ENCODE assay signal across 25 cellular contexts in the genomic region with DNA sequence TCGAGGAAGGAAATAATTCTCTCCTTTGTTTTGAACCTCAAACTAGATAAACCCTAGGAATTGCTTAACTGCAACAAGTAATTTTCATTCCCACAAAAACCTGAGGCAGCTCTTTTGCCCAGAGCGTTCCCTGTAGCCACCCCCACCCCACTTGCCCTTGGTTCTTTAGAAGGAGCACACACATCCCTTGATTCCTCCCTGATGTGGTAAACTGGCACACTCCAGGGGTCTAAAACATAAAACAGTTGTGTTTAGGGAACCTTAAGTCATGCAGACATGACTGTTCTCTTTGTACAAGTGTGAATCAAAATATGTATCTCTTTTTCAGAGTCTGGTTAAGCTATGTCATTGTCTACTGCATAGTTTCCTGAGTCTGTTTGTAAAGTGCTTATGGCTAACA. TPM values are rescaled to one million over a fixed set of nuclear protein-coding genes. Genes with fewer than 3 reads are reported as not detected.
A peak's percentile ranks its signal among the peaks of the same experiment; 100 is the strongest.
DNase-seq lines count a peak whose midpoint lies in the region; ATAC-seq, FAIRE-seq and TF ChIP-seq lines count a peak whose summit lies in the region.
"Had no signal": no experiment of that assay in that cellular context is flagged by ENCODE, and none has a peak within 500 bp of the region (broad histone marks: within the 10 kb centered on the region; RNA-seq: fewer than 3 reads in every experiment).

No MANE protein-coding gene starts in this region.

- H3K4me3 Mint-ChIP-seq in nephron progenitor cell, result no peak overlapping the region
- H3K4me3 Mint-ChIP-seq: activated B cell treated with CpG ODN at 0.5 μM for 24 hours, H9, neural progenitor cell had no signal

- H4K20me1 ChIP-seq in SK-N-SH (ENCODE audit: insufficient read depth), result peaks cover 49% of the 10 kb centered on the region

- H3K9ac ChIP-seq in SK-N-SH, result no peak overlapping the region
- H3K9ac ChIP-seq: neural progenitor cell had no signal

- no peaks in the 10 kb centered on the region for H3K27me3 ChIP-seq in SK-N-SH (ENCODE audit: insufficient read depth)
- H3K27me3 ChIP-seq in breast epithelium, result no peaks in the 10 kb centered on the region
- no peaks in the 10 kb centered on the region for H3K27me3 ChIP-seq in suprapubic skin
- H3K27me3 ChIP-seq: gastrocnemius medialis, neural progenitor cell, SJSA1, transverse colon had no signal

- H3F3A ChIP-seq in SK-N-SH (replicated peaks; ENCODE audit: insufficient read depth), result peaks cover 52% of the 10 kb centered on the region

- WGBS in SK-N-SH (ENCODE audit: low lambda C conversion rate), result 81% methylated on average over 2 of the region's 2 CpGs
- 54% methylated on average over 2 of the region's 2 CpGs for WGBS in suprapubic skin

- no peak for ATAC-seq in SK-N-SH treated with all-trans-retinoic acid at 6 μM for 48 hours
- ATAC-seq: activated naive CD4-positive, alpha-beta T cell treated with anti-CD3 and anti-CD28 coated beads, Interleukin-2, amount 50 U/mL, for 72 hours; gastrocnemius medialis had no signal

- no peak for DNase-seq in SK-N-SH
- DNase-seq in GM12891 (ENCODE audit: insufficient read length, low spot score), result no peak
- peak in 1 of 2 donors; percentile 19 for DNase-seq in breast epithelium (ENCODE audit: low spot score in 2 of 2)
- no peak for DNase-seq in nephron progenitor cell
- DNase-seq in activated naive CD4-positive, alpha-beta T cell treated with anti-CD3 and anti-CD28 coated beads, Interleukin-2, amount 50 U/mL, for 16 hours, result no peak
- no peak for DNase-seq in iPS-NIHi7 (ENCODE audit: extremely low spot score)
- DNase-seq in suprapubic skin (ENCODE audit: low spot score in 2 of 2), result no peak
- DNase-seq: activated B cell treated with CpG ODN at 0.5 μM for 24 hours; dermis blood vessel endothelial cell; gastrocnemius medialis; H9; kidney glomerular epithelial cell; NCI-H187 treated with DMSO at 0.1 percent for 48 hours; NCI-H226; NCI-H82; PC-9; stimulated activated naive CD4-positive, alpha-beta T cell; transverse colon had no signal

- H3K4me2 ChIP-seq in SK-N-SH, result no peak overlapping the region
- H3K4me2 ChIP-seq: neural progenitor cell, PC-9 had no signal

- TF ChIP-seq EP300 in SK-N-SH (IDR thresholded peaks at IDR 0.05; ENCODE audit: borderline replicate concordance in 1 of 2, low read depth in 1 of 2, low read length in 1 of 2), result no peak
- no peak for TF ChIP-seq EP300 in suprapubic skin (IDR thresholded peaks at IDR 0.05)

- H3K27ac ChIP-seq in SK-N-SH (ENCODE audit: low read depth in 2 of 2, low read length in 1 of 2) (peak overlapping the region; percentile 6 to 40; a peak in 1 of 4 replicates), breast epithelium (peak overlapping the region; percentile 61 to 74), suprapubic skin (no peak overlapping the region)
- H3K27ac ChIP-seq: 22Rv1, neural progenitor cell, PC-9, SJSA1 had no signal

- TF ChIP-seq POLR2A in GM12891 (IDR thresholded peaks at IDR 0.05; ENCODE audit: low read depth, low read length) (peak; percentile 49), breast epithelium (IDR thresholded peaks at IDR 0.05) (no peak), suprapubic skin (IDR thresholded peaks at IDR 0.05) (no peak)

- peaks cover 0 to 9% of the 10 kb centered on the region in 2 experiments; a peak in 2 of 4 replicates for H3K4me1 ChIP-seq in SK-N-SH (ENCODE audit: control insufficient read depth in 1 of 2, insufficient read depth in 2 of 2, low read depth in 1 of 2, low read length in 1 of 2)
- no peaks in the 10 kb centered on the region for H3K4me1 ChIP-seq in breast epithelium
- H3K4me1 ChIP-seq in suprapubic skin, result peaks cover 17% of the 10 kb centered on the region
- H3K4me1 ChIP-seq: neural progenitor cell had no signal

- H3K79me2 ChIP-seq in SK-N-SH (ENCODE audit: insufficient read depth), result peaks cover 81% of the 10 kb centered on the region

- no peak for TF ChIP-seq RAD21 in SK-N-SH (IDR thresholded peaks at IDR 0.05; ENCODE audit: low read length)

- H3K27me3 Mint-ChIP-seq in nephron progenitor cell (ENCODE audit: low read depth, poor library complexity), result no peaks in the 10 kb centered on the region
- H3K27me3 Mint-ChIP-seq: activated B cell treated with CpG ODN at 0.5 μM for 24 hours, progenitor cell of endocrine pancreas had no signal

- H3K36me3 Mint-ChIP-seq in nephron progenitor cell (ENCODE audit: low read depth), result peaks cover 71% of the 10 kb centered on the region

- FAIRE-seq in GM12891 (lab: Jason Lieb, UNC), result no peak
- FAIRE-seq: bronchial epithelial cell had no signal

- H3K9me3 Mint-ChIP-seq in nephron progenitor cell, result no peaks in the 10 kb centered on the region
- H3K9me3 Mint-ChIP-seq: activated B cell treated with CpG ODN at 0.5 μM for 24 hours; activated naive CD4-positive, alpha-beta T cell treated with anti-CD3 and anti-CD28 coated beads, Interleukin-2, amount 50 U/mL, for 72 hours; H9; neural progenitor cell had no signal

- H3K9me2 ChIP-seq in SK-N-SH, result no peaks in the 10 kb centered on the region

- no peak overlapping the region for H2AFZ ChIP-seq in SK-N-SH (ENCODE audit: low read depth)
- H2AFZ ChIP-seq: neural progenitor cell, PC-9 had no signal

- H3K4me3 ChIP-seq in SK-N-SH (ENCODE audit: low read depth in 2 of 2, low read length in 1 of 2) (no peak overlapping the region), breast epithelium (no peak overlapping the region), suprapubic skin (no peak overlapping the region)
- H3K4me3 ChIP-seq: gastrocnemius medialis, neural progenitor cell, PC-9, SJSA1, transverse colon had no signal

- no peaks in the 10 kb centered on the region for H3K4me1 Mint-ChIP-seq in nephron progenitor cell
- H3K4me1 Mint-ChIP-seq: H9, neural progenitor cell had no signal

- H3K27ac Mint-ChIP-seq in nephron progenitor cell, result peak overlapping the region; percentile 42
- H3K27ac Mint-ChIP-seq: activated naive CD4-positive, alpha-beta T cell treated with anti-CD3 and anti-CD28 coated beads, Interleukin-2, amount 50 U/mL, for 72 hours; neural progenitor cell; progenitor cell of endocrine pancreas had no signal

- no peak for TF ChIP-seq CTCF in SK-N-SH (IDR thresholded peaks at IDR 0.05)
- no peak for TF ChIP-seq CTCF in breast epithelium (IDR thresholded peaks at IDR 0.05)
- TF ChIP-seq CTCF in nephron progenitor cell (IDR thresholded peaks at IDR 0.05), result no peak
- TF ChIP-seq CTCF in suprapubic skin (IDR thresholded peaks at IDR 0.05), result no peak

- CTCF ChIA-PET in SK-N-SH (lab: Yijun Ruan, JAX), result interaction anchor here (1.1 to 1.7 kb wide), 3 partner anchors 14 to 95 kb away, joined by 3 to 7 read pairs (median 3); a partner anchor contains a TSS

- H3K9me3 ChIP-seq in SK-N-SH (no peaks in the 10 kb centered on the region), breast epithelium (no peaks in the 10 kb centered on the region), suprapubic skin (no peaks in the 10 kb centered on the region)
- H3K9me3 ChIP-seq: gastrocnemius medialis, SJSA1, transverse colon had no signal

- POLR2A ChIA-PET in SK-N-SH (lab: Yijun Ruan, JAX), result no interaction called here

- intact Hi-C loops in breast epithelium (cut with DNase I; ENCODE audit: low total_unique reads), result no loop called here

- peaks cover 72 to 83% of the 10 kb centered on the region in 2 experiments for H3K36me3 ChIP-seq in SK-N-SH (replicated peaks in 1 of 2; ENCODE audit: control insufficient read depth in 1 of 2, insufficient read depth in 2 of 2, low read length in 1 of 2)
- H3K36me3 ChIP-seq in breast epithelium, result no peaks in the 10 kb centered on the region
- H3K36me3 ChIP-seq in suprapubic skin, result peaks cover 40% of the 10 kb centered on the region

TF ChIP-seq in SK-N-SH, 30 proteins besides CTCF, POLR2A, EP300 and RAD21 (continues in another document):
- TF ChIP-seq GATA2 (CRISPR knock-in tag; IDR thresholded peaks at IDR 0.05), result no peak
- no peak for TF ChIP-seq TCF12 (IDR thresholded peaks at IDR 0.05)
- no peak for TF ChIP-seq RCOR1 (IDR thresholded peaks at IDR 0.05; ENCODE audit: low read length)
- TF ChIP-seq MEF2A (IDR thresholded peaks at IDR 0.05; ENCODE audit: borderline replicate concordance, low read depth), result no peak
- TF ChIP-seq NRF1 (IDR thresholded peaks at IDR 0.05; ENCODE audit: low read depth, low read length), result no peak
- TF ChIP-seq SIN3A (IDR thresholded peaks at IDR 0.05; ENCODE audit: borderline replicate concordance, low read depth, low read length), result no peak

TF ChIP-seq in SK-N-SH treated with all-trans-retinoic acid at 6 μM for 48 hours, 23 proteins besides CTCF, POLR2A, EP300 and RAD21:
- no peak for TF ChIP-seq ZNF70 (CRISPR knock-in tag; IDR thresholded peaks at IDR 0.05)
- no peak for TF ChIP-seq CSDC2 (CRISPR knock-in tag; IDR thresholded peaks at IDR 0.05)
- TF ChIP-seq ESRRG (CRISPR knock-in tag; IDR thresholded peaks at IDR 0.05), result no peak
- no peak for TF ChIP-seq ARNTL (CRISPR knock-in tag; IDR thresholded peaks at IDR 0.05; ENCODE audit: borderline replicate concordance, low read depth)
- TF ChIP-seq SNAI2 (CRISPR knock-in tag; IDR thresholded peaks at IDR 0.05), result no peak

TF ChIP-seq in GM12891, 5 proteins besides CTCF, POLR2A, EP300 and RAD21:
- TF ChIP-seq POU2F2 (IDR thresholded peaks at IDR 0.05; ENCODE audit: low read depth, low read length) (no peak), PAX5 (IDR thresholded peaks at IDR 0.05; ENCODE audit: insufficient read depth, low read length, severe bottlenecking) (no peak), POLR2AphosphoS5 (IDR thresholded peaks at IDR 0.05; ENCODE audit: low read depth, low read length) (peak; percentile 52; the same call in 1 of the 2 replicates), SPI1 (IDR thresholded peaks at IDR 0.05; ENCODE audit: low read depth, low read length) (no peak), TAF1 (IDR thresholded peaks at IDR 0.05; ENCODE audit: low read depth, low read length) (no peak)

RNA-seq across cellular contexts. Expression of a gene that starts 14.0 kb away (rescaled TPM):
- 105 and 129 TPM in 2 replicates for polyA plus RNA-seq in SK-N-SH (2012; rRNA removed)
- polyA plus RNA-seq in SK-N-SH (2012; cell fraction: cytosol; rRNA removed), result 58.3 and 77.1 TPM in 2 replicates
- 74.0 and 90.8 TPM in 2 replicates for polyA plus RNA-seq in SK-N-SH (2012; cell fraction: nucleus; rRNA removed)
- polyA plus RNA-seq in GM12891 (2012; ENCODE audit: low read depth, missing spikeins), result 59.6 TPM
- 10 to 100 TPM; 37.7 to 60.4 (median 39.4) TPM for total RNA-seq in breast epithelium
- 10 to 100 TPM; 40.3 to 95.5 (median 59.7) TPM for total RNA-seq in suprapubic skin

RNA-seq across cellular contexts. Expression of a gene that starts 38.4 kb away (rescaled TPM):
- polyA plus RNA-seq in SK-N-SH (2012; rRNA removed), result 2.2 and 3.2 TPM in 2 replicates
- polyA plus RNA-seq in SK-N-SH (2012; cell fraction: cytosol; rRNA removed), result 3.5 and 3.9 TPM in 2 replicates
- polyA plus RNA-seq in SK-N-SH (2012; cell fraction: nucleus; rRNA removed), result 2.2 and 5.0 TPM in 2 replicates
- polyA plus RNA-seq in GM12891 (2012; ENCODE audit: low read depth, missing spikeins), result 7.3 TPM
- total RNA-seq in breast epithelium (10 to 100 TPM; 16.0 to 23.3 (median 16.3) TPM), suprapubic skin (10 to 100 TPM; 10.0 to 12.0 (median 11.6) TPM)

RNA-seq across cellular contexts. Expression of a gene that starts 38.5 kb away (rescaled TPM):
- 2.9 and 3.6 TPM in 2 replicates for polyA plus RNA-seq in SK-N-SH (2012; rRNA removed)
- 4.5 and 4.9 TPM in 2 replicates for polyA plus RNA-seq in SK-N-SH (2012; cell fraction: cytosol; rRNA removed)
- 1.4 and 3.0 TPM in 2 replicates for polyA plus RNA-seq in SK-N-SH (2012; cell fraction: nucleus; rRNA removed)
- 13.6 TPM for polyA plus RNA-seq in GM12891 (2012; ENCODE audit: low read depth, missing spikeins)
- total RNA-seq in breast epithelium, result 1 to 10 TPM; 1.8 to 3.5 (median 2.3) TPM
- total RNA-seq in suprapubic skin, result 1 to 10 TPM; 1.3 to 3.4 (median 2.3) TPM
